ENCODE assay signal across 36 cellular contexts in the genomic region with DNA sequence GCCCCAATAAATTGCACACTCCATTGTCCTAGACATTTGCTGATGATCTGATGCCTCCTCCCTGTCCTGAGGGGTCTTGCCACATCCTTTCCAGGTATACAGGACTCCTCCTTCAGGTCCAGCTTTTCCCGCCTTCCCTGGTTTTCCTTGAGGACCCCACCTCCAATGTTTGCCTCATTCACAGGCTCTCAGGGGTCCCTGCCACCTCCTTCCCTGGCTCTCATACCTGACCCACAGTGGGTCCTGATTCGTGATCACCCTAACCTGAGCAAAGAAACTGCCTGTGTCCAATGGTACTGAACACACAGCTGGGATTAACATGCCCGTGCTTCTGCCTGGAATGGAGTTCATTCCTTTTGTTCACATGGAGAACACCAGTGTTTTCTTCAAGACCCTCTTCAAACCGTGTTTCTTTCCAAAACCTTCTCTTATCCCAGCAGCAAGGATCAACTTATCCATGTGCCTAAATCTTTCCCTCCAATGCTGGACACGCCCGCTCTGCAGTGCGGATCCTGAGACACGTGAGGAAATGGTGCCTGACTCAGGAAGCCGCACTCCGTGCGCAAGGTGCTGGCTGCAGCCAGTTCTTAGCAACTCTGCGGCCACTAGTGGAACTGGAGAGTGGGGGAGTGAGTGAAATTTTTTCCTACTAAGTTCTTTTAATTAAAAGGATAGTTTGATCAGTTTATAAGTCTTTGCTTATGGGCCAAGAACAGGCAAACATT.
"Had no signal": no experiment of that assay in that cellular context is flagged by ENCODE, and none has a peak within 500 bp of the region (broad histone marks: within the 10 kb centered on the region; RNA-seq: fewer than 3 reads in every experiment).

No MANE protein-coding gene starts in this region.

- H3K4me1 ChIP-seq: adrenal gland, body of pancreas, colonic mucosa, esophagus muscularis mucosa, foreskin keratinocyte, gastrocnemius medialis, heart left ventricle had no signal

- H3K36me3 ChIP-seq: adrenal gland, colonic mucosa, esophagus muscularis mucosa, gastrocnemius medialis, heart left ventricle, WERI-Rb-1 had no signal

- H3K36me3 Mint-ChIP-seq: activated naive CD8-positive, alpha-beta T cell had no signal

- DNase-seq: activated B cell treated with CpG ODN at 0.5 μM for 24 hours; activated CD4-positive, alpha-beta T cell treated with anti-CD3 and anti-CD28 coated beads for 48 hours; activated CD4-positive, alpha-beta T cell treated with anti-CD3 and anti-CD28 coated beads, Interleukin-2, amount 50 U/mL, for 1 hour; activated CD4-positive, alpha-beta T cell treated with anti-CD3 and anti-CD28 coated beads, Interleukin-2, amount 50 U/mL, for 48 hours; activated CD8-positive, alpha-beta T cell treated with anti-CD3 and anti-CD28 coated beads for 36 hours; activated gamma-delta T cell treated with Interleukin-2 at 50 U/mL for 16 hours; activated naive CD4-positive, alpha-beta T cell treated with anti-CD3 and anti-CD28 coated beads, Interleukin-2, amount 50 U/mL, for 16 hours; activated naive CD4-positive, alpha-beta T cell treated with Interleukin-2 at 50 U/mL for 16 hours; activated naive CD8-positive, alpha-beta T cell treated with anti-CD3 and anti-CD28 coated beads, Interleukin-2, amount 50 U/mL, for 24 hours; activated T-cell treated with anti-CD3 and anti-CD28 coated beads, Interleukin-2, amount 50 U/mL, for 1 hour; activated T-cell treated with anti-CD3 and anti-CD28 coated beads, Interleukin-2, amount 50 U/mL, for 48 hours; adrenal gland; amygdala; aorta; body of pancreas; caudate nucleus; cerebellar nuclear complex; colonic mucosa; dorsolateral prefrontal cortex; effector memory CD4-positive, alpha-beta T cell; erythroblast; foreskin keratinocyte; gastrocnemius medialis; glutamatergic neuron; heart left ventricle; T-helper 1 cell; T-helper 17 cell; T1000; WERI-Rb-1 had no signal

- ATAC-seq: activated CD4-positive, CD25-positive, alpha-beta regulatory T cell treated with anti-CD3 and anti-CD28 coated beads, Interleukin-2, amount 50 U/mL, for 24 hours; activated CD8-positive, alpha-beta T cell treated with anti-CD3 and anti-CD28 coated beads for 36 hours; activated naive CD8-positive, alpha-beta T cell treated with anti-CD3 and anti-CD28 coated beads, Interleukin-2, amount 50 U/mL, for 24 hours; body of pancreas; foreskin keratinocyte; gastrocnemius medialis; heart left ventricle; T-helper 17 cell had no signal

- H3K4me1 Mint-ChIP-seq: activated B cell treated with CpG ODN at 0.5 μM for 24 hours; activated naive CD8-positive, alpha-beta T cell treated with anti-CD3 and anti-CD28 coated beads, Interleukin-2, amount 50 U/mL, for 24 hours; T-helper 17 cell had no signal

- H3K27me3 Mint-ChIP-seq: activated B cell treated with CpG ODN at 0.5 μM for 24 hours; activated CD8-positive, alpha-beta T cell treated with anti-CD3 and anti-CD28 coated beads for 36 hours; activated naive CD8-positive, alpha-beta T cell had no signal

- H3K27me3 ChIP-seq: adrenal gland, body of pancreas, foreskin keratinocyte, gastrocnemius medialis had no signal

- H3K4me3 Mint-ChIP-seq: activated B cell treated with CpG ODN at 0.5 μM for 24 hours; activated CD8-positive, alpha-beta T cell treated with anti-CD3 and anti-CD28 coated beads for 36 hours; activated naive CD8-positive, alpha-beta T cell; activated naive CD8-positive, alpha-beta T cell treated with anti-CD3 and anti-CD28 coated beads, Interleukin-2, amount 50 U/mL, for 24 hours; activated T-helper 1 cell treated with anti-CD3 and anti-CD28 coated beads, Interleukin-12 subunit alpha, Interleukin-12 subunit beta, Interleukin-2, Interleukin-4 antibody, amounts not matched to agents 30 ng/mL and 10 ng/mL and 1 ng/mL, durations not matched to agents 14 hours and 24 hours and 36 hours; dendritic cell treated with granulocyte-macrophage colony-stimulating factor and Interleukin-4, amounts not matched to agents 40 ng/mL and 50 ng/mL, for 4 days; T-helper 17 cell; T-helper 2 cell treated with Interferon-gamma antibody and Interleukin-4, amounts not matched to agents 5 μg/mL and 100 μg/mL, for 36 hours had no signal

- H3K27ac ChIP-seq: adrenal gland, body of pancreas, colonic mucosa, dorsolateral prefrontal cortex, esophagus muscularis mucosa, foreskin keratinocyte, gastrocnemius medialis, heart left ventricle, WERI-Rb-1 had no signal

- H3K9me3 Mint-ChIP-seq: activated B cell treated with CpG ODN at 0.5 μM for 24 hours; activated CD8-positive, alpha-beta T cell treated with anti-CD3 and anti-CD28 coated beads for 36 hours; activated naive CD8-positive, alpha-beta T cell treated with anti-CD3 and anti-CD28 coated beads, Interleukin-2, amount 50 U/mL, for 24 hours; activated T-helper 1 cell treated with anti-CD3 and anti-CD28 coated beads, Interleukin-12 subunit alpha, Interleukin-12 subunit beta, Interleukin-2, Interleukin-4 antibody, amounts not matched to agents 30 ng/mL and 10 ng/mL and 1 ng/mL, durations not matched to agents 14 hours and 24 hours and 36 hours; activated T-helper 2 cell treated with anti-CD3 and anti-CD28 coated beads, Interferon-gamma antibody, Interleukin-2, Interleukin-4, amounts not matched to agents 10 μg/mL and 5 μg/mL and 100 μg/mL, durations not matched to agents 14 hours and 24 hours and 36 hours; dendritic cell treated with granulocyte-macrophage colony-stimulating factor and Interleukin-4, amounts not matched to agents 40 ng/mL and 50 ng/mL, for 4 days; T-helper 2 cell treated with Interferon-gamma antibody and Interleukin-4, amounts not matched to agents 5 μg/mL and 100 μg/mL, for 36 hours had no signal

- H3K27ac Mint-ChIP-seq: activated B cell treated with CpG ODN at 0.5 μM for 24 hours; activated CD8-positive, alpha-beta T cell treated with anti-CD3 and anti-CD28 coated beads for 36 hours; activated naive CD8-positive, alpha-beta T cell; activated naive CD8-positive, alpha-beta T cell treated with anti-CD3 and anti-CD28 coated beads, Interleukin-2, amount 50 U/mL, for 24 hours; activated T-helper 1 cell treated with anti-CD3 and anti-CD28 coated beads, Interleukin-12 subunit alpha, Interleukin-12 subunit beta, Interleukin-2, Interleukin-4 antibody, amounts not matched to agents 30 ng/mL and 10 ng/mL and 1 ng/mL, durations not matched to agents 14 hours and 24 hours and 36 hours; activated T-helper 2 cell treated with anti-CD3 and anti-CD28 coated beads, Interferon-gamma antibody, Interleukin-2, Interleukin-4, amounts not matched to agents 10 μg/mL and 5 μg/mL and 100 μg/mL, durations not matched to agents 14 hours and 24 hours and 36 hours; dendritic cell treated with granulocyte-macrophage colony-stimulating factor and Interleukin-4, amounts not matched to agents 40 ng/mL and 50 ng/mL, for 4 days; T-helper 17 cell; T-helper 2 cell treated with Interferon-gamma antibody and Interleukin-4, amounts not matched to agents 5 μg/mL and 100 μg/mL, for 36 hours had no signal

- H3K4me3 ChIP-seq: adrenal gland, body of pancreas, colonic mucosa, dorsolateral prefrontal cortex, esophagus muscularis mucosa, gastrocnemius medialis, heart left ventricle had no signal

- H3K9me3 ChIP-seq: adrenal gland, body of pancreas, colonic mucosa, esophagus muscularis mucosa, gastrocnemius medialis, heart left ventricle had no signal
